In the genomic region with DNA sequence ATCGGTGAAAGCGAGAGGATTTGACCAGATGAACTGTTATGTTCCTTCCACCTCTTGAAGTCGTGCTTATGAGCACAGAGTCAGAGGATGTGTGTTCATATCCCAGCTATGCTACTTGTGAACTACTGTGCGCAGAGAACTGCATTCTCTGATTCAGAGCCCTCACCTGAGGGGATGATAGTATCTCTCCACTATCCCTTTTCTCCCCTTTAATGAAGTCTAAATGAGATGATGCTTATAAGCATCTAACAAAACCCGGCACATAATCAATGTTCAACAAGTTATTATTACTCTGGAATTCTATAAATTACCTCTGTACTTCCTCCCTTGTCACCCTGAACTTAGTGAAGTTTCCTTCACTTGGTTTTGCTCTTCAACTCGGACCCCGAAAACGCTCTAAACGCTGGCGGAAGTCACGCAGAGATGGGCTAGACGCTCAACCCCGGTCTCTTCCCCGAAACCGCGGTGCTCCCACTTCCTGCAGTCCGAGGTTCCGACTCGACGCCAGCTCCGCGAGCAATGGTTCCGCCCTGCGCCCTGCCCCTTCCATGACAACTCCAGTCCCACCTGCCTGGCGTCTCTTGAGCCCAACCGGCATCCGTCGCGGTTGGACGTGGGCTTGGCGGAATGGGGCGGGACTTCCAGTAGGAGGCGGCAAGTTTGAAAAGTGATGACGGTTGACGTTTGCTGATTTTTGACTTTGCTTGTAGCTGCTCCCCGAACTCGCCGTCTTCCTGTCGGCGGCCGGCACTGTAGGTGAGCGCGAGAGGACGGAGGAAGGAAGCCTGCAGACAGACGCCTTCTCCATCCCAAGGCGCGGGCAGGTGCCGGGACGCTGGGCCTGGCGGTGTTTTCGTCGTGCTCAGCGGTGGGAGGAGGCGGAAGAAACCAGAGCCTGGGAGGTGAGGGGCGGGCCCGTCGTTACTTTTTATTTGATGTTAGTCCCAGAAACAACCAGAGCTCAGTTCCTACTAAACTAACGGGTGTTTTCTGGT, we compare ENCODE assay signal across 1 cellular context.
TF ChIP-seq lines count a peak whose summit lies in the region.

A gene (plus strand): TSS at position 644 of the 995 bp plus-strand sequence. CDS start 4,098 bp downstream, outside the sequence.

TF ChIP-seq in HCT116, 20 proteins besides CTCF, POLR2A, EP300 and RAD21 (continued from another document):
- TF ChIP-seq, protein P1, sequence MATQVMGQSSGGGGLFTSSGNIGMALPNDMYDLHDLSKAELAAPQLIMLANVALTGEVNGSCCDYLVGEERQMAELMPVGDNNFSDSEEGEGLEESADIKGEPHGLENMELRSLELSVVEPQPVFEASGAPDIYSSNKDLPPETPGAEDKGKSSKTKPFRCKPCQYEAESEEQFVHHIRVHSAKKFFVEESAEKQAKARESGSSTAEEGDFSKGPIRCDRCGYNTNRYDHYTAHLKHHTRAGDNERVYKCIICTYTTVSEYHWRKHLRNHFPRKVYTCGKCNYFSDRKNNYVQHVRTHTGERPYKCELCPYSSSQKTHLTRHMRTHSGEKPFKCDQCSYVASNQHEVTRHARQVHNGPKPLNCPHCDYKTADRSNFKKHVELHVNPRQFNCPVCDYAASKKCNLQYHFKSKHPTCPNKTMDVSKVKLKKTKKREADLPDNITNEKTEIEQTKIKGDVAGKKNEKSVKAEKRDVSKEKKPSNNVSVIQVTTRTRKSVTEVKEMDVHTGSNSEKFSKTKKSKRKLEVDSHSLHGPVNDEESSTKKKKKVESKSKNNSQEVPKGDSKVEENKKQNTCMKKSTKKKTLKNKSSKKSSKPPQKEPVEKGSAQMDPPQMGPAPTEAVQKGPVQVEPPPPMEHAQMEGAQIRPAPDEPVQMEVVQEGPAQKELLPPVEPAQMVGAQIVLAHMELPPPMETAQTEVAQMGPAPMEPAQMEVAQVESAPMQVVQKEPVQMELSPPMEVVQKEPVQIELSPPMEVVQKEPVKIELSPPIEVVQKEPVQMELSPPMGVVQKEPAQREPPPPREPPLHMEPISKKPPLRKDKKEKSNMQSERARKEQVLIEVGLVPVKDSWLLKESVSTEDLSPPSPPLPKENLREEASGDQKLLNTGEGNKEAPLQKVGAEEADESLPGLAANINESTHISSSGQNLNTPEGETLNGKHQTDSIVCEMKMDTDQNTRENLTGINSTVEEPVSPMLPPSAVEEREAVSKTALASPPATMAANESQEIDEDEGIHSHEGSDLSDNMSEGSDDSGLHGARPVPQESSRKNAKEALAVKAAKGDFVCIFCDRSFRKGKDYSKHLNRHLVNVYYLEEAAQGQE (IDR thresholded peaks at IDR 0.05; ENCODE audit: low read depth), result no peak
- TF ChIP-seq SRF (IDR thresholded peaks at IDR 0.05; ENCODE audit: low read depth) (peak; percentile 89), ZNF274 (IDR thresholded peaks at IDR 0.05; ENCODE audit: low read depth, low read length) (no peak)
